Comparison of ENCODE assay signal across 8 cellular contexts in the genomic region with DNA sequence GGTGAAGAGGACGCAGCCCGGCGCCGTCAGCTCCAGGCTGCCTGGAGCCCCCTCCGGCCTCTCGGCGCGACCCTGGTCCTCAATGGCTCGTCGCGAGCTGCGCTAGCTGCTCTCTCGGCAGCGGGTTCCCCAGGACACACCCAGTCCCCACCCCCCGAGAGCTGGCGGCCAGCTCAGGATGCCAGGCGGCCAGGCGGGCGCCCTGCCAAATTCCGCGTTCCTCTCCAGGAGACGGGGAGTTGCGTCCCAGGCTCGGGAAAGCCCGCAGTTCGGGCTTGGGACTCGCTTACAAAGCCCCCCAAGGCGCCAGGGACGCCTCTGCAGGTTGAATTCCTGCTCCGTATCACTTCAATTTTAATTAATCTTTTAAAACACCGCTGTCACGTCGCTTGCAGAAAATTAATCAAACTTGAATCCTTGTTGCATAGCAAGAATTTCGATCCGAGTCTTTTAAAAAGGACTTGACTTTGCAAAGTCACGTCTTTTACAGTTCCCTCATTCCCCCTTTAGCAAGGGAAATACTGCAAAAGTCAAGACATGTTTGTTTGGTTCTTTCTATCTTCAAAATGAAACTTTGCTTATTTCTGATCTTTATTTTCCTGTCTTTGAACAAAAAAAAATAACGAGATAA. TPM values are rescaled to one million over a fixed set of nuclear protein-coding genes. Genes with fewer than 3 reads are reported as not detected.
DNase-seq lines count a peak whose midpoint lies in the region; ATAC-seq and TF ChIP-seq lines count a peak whose summit lies in the region.

No MANE protein-coding gene starts in this region.

- H3K36me3 ChIP-seq in Peyer's patch (no peaks in the 10 kb centered on the region), iPS-15b (ENCODE audit: control insufficient read depth, insufficient read depth, low read length) (no peaks in the 10 kb centered on the region)

- ATAC-seq in HG02973 (IDR thresholded peaks at IDR 0.05; ENCODE audit: unreplicated experiment): no peak

- H3K4me3 ChIP-seq in Peyer's patch (peak overlapping the region; percentile 41 to 73 (median 68)), iPS-15b (ENCODE audit: low read depth, low read length) (peak overlapping the region; percentile 89)

- no peak for TF ChIP-seq POLR2A in Peyer's patch (IDR thresholded peaks at IDR 0.05)

- peak; percentile 60 for DNase-seq in DMS153 (lab: John Stamatoyannopoulos, UW)
- peak; percentile 83 for DNase-seq in HT1080 (ENCODE audit: low read depth)
- peak in 2 of 3 donors; percentile 86 to 89 for DNase-seq in Peyer's patch
- peak; percentile 91 to 94 for DNase-seq in T47D (ENCODE audit: low read depth in 1 of 2, low spot score in 1 of 2)
- DNase-seq in retina: peak; percentile 88
- DNase-seq in AML-193 (lab: John Stamatoyannopoulos, UW): no peak

- no peaks in the 10 kb centered on the region for H3K9me3 ChIP-seq in Peyer's patch
- H3K9me3 ChIP-seq in iPS-15b (ENCODE audit: control insufficient read depth, insufficient read depth, low read length): no peaks in the 10 kb centered on the region

- H3K4me1 ChIP-seq in Peyer's patch (peaks cover 0 to 43% (median 21%) of the 10 kb centered on the region in 4 donors), iPS-15b (ENCODE audit: control insufficient read depth, insufficient read depth, low read length) (peaks cover 36% of the 10 kb centered on the region)

- peaks cover 0 to 13% of the 10 kb centered on the region in 2 donors for H3K27me3 ChIP-seq in Peyer's patch
- H3K27me3 ChIP-seq in iPS-15b (ENCODE audit: control insufficient read depth, insufficient read depth, low read length): peaks cover 37% of the 10 kb centered on the region

- peak overlapping the region; percentile 79 for H3K9ac ChIP-seq in iPS-15b (ENCODE audit: low read depth, low read length)

- in situ Hi-C loops in T47D (cut with HindIII; ENCODE audit: low pct_unique_long_range_greater_than_20kb, low sequenced_read_pairs): no loop called here

- peak overlapping the region in 2 of 4 donors; percentile 2 to 46 for H3K27ac ChIP-seq in Peyer's patch

- no peak for TF ChIP-seq CTCF in Peyer's patch (IDR thresholded peaks at IDR 0.05)

RNA-seq across cellular contexts. Expression of a gene that starts 28.2 kb away (rescaled TPM):
- total RNA-seq in HT1080 (2014; rRNA removed; shearing (Covaris generic)): 0.10 and 0.48 TPM in 2 replicates
- polyA plus RNA-seq in HT1080 (2015; cell fraction: cytosol; rRNA removed): 0.01 and 0.14 TPM in 2 replicates
- 1.7 and 1.8 TPM in 2 replicates for polyA plus RNA-seq in HT1080 (2015; cell fraction: nucleus; rRNA removed)
- total RNA-seq in Peyer's patch: under 1 TPM in 1 of 4 donors, not detected in 3; 0.27 TPM

RNA-seq across cellular contexts. Expression of a gene that starts 36.7 kb away (rescaled TPM):
- total RNA-seq in HT1080 (2014; rRNA removed; shearing (Covaris generic)): 26.3 and 35.7 TPM in 2 replicates
- polyA plus RNA-seq in HT1080 (2015; cell fraction: cytosol; rRNA removed): 18.9 and 26.4 TPM in 2 replicates
- 34.2 and 36.0 TPM in 2 replicates for polyA plus RNA-seq in HT1080 (2015; cell fraction: nucleus; rRNA removed)
- total RNA-seq in Peyer's patch: 10 to 100 TPM; 25.2 to 65.2 (median 40.1) TPM

Comparison
In these comparisons a context has a peak if more than half of its experiments do, and no peak if none do; other contexts are left out.
1. DNase-seq: peak in DMS153 (single experiment), HT1080 (single experiment), Peyer's patch (2 of 3), T47D (2 of 2) and retina (single experiment); none in AML-193 (0 of 2).